ENCODE assay signal across 9 cellular contexts in genomic region chr1:43389326-43390313, GRCh38. TPM values are rescaled to one million over a fixed set of nuclear protein-coding genes. Genes with fewer than 3 reads are reported as not detected.
DNase-seq lines count a peak whose midpoint lies in the region; ATAC-seq, FAIRE-seq and TF ChIP-seq lines count a peak whose summit lies in the region.
"Had no signal": no experiment of that assay in that cellular context is flagged by ENCODE, and none has a peak within 500 bp of the region (broad histone marks: within the 10 kb centered on the region; RNA-seq: fewer than 3 reads in every experiment).

Gene MED8, minus strand, starts transcription at chr1:43389800. Its CDS starts 36 bp downstream, at chr1:43389764.
Gene SZT2, plus strand, starts transcription at chr1:43389899. Its CDS starts 70 bp downstream, at chr1:43389969.

- peak; percentile 19 for FAIRE-seq in kidney (lab: Jason Lieb, UNC)
- FAIRE-seq: TTC549 had no signal

- no peaks in the 10 kb centered on the region for H3K9me3 ChIP-seq in kidney (ENCODE audit: control insufficient read depth in 1 of 2, low read length in 2 of 2)

- peak; percentile 90 for TF ChIP-seq POLR2A in GM19193 (IDR thresholded peaks at IDR 0.05; ENCODE audit: extremely low read depth, insufficient read depth, insufficient read length)

- H3K4me1 ChIP-seq in kidney (ENCODE audit: control insufficient read depth in 1 of 2, insufficient read depth in 1 of 2, low read depth in 1 of 2, low read length in 2 of 2): peaks cover 13 to 15% of the 10 kb centered on the region in 2 donors

- TF ChIP-seq CTCF in kidney (IDR thresholded peaks at IDR 0.05; ENCODE audit: borderline replicate concordance, extremely low read depth, insufficient read depth): no peak

- DNase-seq in AG20443 (ENCODE audit: low spot score) (peak; percentile 98), NCI-H510A treated with DMSO at 0.1 percent for 48 hours (lab: John Stamatoyannopoulos, UW) (peak; percentile 100), cerebellum (ENCODE audit: low spot score) (peak; percentile 96), kidney (peak; percentile 97)
- DNase-seq in activated CD4-positive, alpha-beta T cell treated with anti-CD3 and anti-CD28 coated beads for 24 hours (ENCODE audit: low read depth in 2 of 2): peak; percentile 87 to 92
- DNase-seq in stimulated activated CD4-positive, alpha-beta T cell treated with anti-CD3 and anti-CD28 coated beads, Interleukin-15, amount 100 ng/mL, for 1 hour (ENCODE audit: low read depth in 1 of 2, low spot score in 1 of 2): peak; percentile 79 to 83

- peak within 1 kb of the TSS; percentile 78 to 88 for H3K4me3 ChIP-seq in kidney (ENCODE audit: low read length in 2 of 2)

- H3K27ac ChIP-seq in kidney (ENCODE audit: low read depth in 2 of 2, low read length in 2 of 2): peak within 1 kb of the TSS; percentile 88 to 90

- H3K9ac ChIP-seq in kidney (ENCODE audit: low read length in 2 of 2): peak within 1 kb of the TSS; percentile 74 to 88

- peaks cover 24 to 30% of the 10 kb centered on the region in 2 donors for H3K36me3 ChIP-seq in kidney (ENCODE audit: control insufficient read depth in 1 of 2, insufficient read depth in 2 of 2, low read length in 2 of 2)

- intact Hi-C loops in kidney (cut with DNase I): no loop called here

- ATAC-seq in HG03432 (IDR thresholded peaks at IDR 0.05; ENCODE audit: unreplicated experiment): peak; percentile 89

RNA-seq across cellular contexts. Expression of gene MED8, which starts in this region (rescaled TPM):
- total RNA-seq in cerebellum: 17.0 TPM
- total RNA-seq in kidney: 36.5 TPM
- polyA plus RNA-seq in kidney (ENCODE audit: insufficient read depth, low read depth, low replicate concordance): 44.3 TPM

RNA-seq across cellular contexts. Expression of gene SZT2, which starts in this region (rescaled TPM):
- 49.4 TPM for total RNA-seq in cerebellum
- 66.8 TPM for total RNA-seq in kidney
- polyA plus RNA-seq in kidney (ENCODE audit: insufficient read depth, low read depth, low replicate concordance): 10.4 TPM

Comparison
In these comparisons a context has a peak if more than half of its experiments do, and no peak if none do; other contexts are left out.
1. Peak in every context shown above with its lines: DNase-seq, ATAC-seq, H3K4me3 ChIP-seq and H3K27ac ChIP-seq.